13 cellular contexts compared by ENCODE assay signal in the genomic region with DNA sequence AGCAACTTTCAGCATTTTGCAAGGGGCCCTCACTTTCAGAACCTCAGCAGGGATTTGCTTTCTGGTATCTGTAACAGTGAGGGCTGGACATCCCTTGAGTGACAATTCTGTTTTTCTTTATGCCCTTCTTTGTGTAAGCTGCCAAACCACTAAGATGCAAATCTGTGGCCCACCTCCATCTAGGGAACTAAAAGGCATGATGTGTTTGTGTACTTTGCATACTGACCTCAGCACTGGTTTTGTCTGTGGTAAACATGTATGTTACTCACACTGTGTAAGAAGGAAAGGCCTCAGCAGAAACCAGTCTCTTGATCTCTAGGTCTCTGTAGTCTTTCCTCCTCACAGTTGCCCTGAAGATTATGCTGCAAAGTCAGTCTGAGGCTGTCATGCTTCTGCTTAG.
DNase-seq lines count a peak whose midpoint lies in the region; ATAC-seq and TF ChIP-seq lines count a peak whose summit lies in the region.
"Had no signal": no experiment of that assay in that cellular context is flagged by ENCODE, and none has a peak within 500 bp of the region (broad histone marks: within the 10 kb centered on the region; RNA-seq: fewer than 3 reads in every experiment).

No MANE protein-coding gene starts in this region.

- TF ChIP-seq CTCF in AG04450 (IDR thresholded peaks at IDR 0.05; ENCODE audit: low read depth, low read length) = no peak
- no peak for TF ChIP-seq CTCF in KMS-11 (conservative IDR thresholded peaks at IDR 0.05; ENCODE audit: low read depth, low read length)

- H3K36me3 Mint-ChIP-seq in effector memory CD8-positive, alpha-beta T cell (ENCODE audit: insufficient read depth) = no peaks in the 10 kb centered on the region
- H3K36me3 Mint-ChIP-seq: brain had no signal

- peaks cover 48% of the 10 kb centered on the region for H3K4me1 ChIP-seq in KMS-11 (ENCODE audit: low read depth, poor library complexity, severe bottlenecking)
- H3K4me1 ChIP-seq: A549 had no signal

- H3K9ac ChIP-seq in KMS-11 = peak overlapping the region; percentile 38; the same call in 1 of the 2 replicates

- H3K9me3 Mint-ChIP-seq in effector memory CD8-positive, alpha-beta T cell = peaks cover 0 to 3% of the 10 kb centered on the region in 2 donors

- H3K27ac ChIP-seq in AG04450 (ENCODE audit: low read depth, low read length) = no peak overlapping the region
- H3K27ac ChIP-seq in KMS-11 = peak overlapping the region; percentile 69
- H3K27ac ChIP-seq: A549 had no signal

- peaks cover 8% of the 10 kb centered on the region for H3K9me3 ChIP-seq in AG04450 (ENCODE audit: control insufficient read depth, insufficient read depth, low read length)
- H3K9me3 ChIP-seq: A549 had no signal

- POLR2A ChIA-PET in AG04450 (lab: Yijun Ruan, JAX) = no interaction called here

- peaks cover 27 to 41% of the 10 kb centered on the region in 2 donors for H3K27me3 Mint-ChIP-seq in effector memory CD8-positive, alpha-beta T cell

- no peaks in the 10 kb centered on the region for H3K36me3 ChIP-seq in KMS-11 (ENCODE audit: insufficient read depth)

- CTCF ChIA-PET in AG04450 (lab: Charles Lee) = no interaction called here

- H3K4me1 Mint-ChIP-seq in effector memory CD8-positive, alpha-beta T cell (ENCODE audit: low read depth in 2 of 2) = no peaks in the 10 kb centered on the region
- H3K4me1 Mint-ChIP-seq: brain had no signal

- no peak overlapping the region for H3K4me3 Mint-ChIP-seq in effector memory CD8-positive, alpha-beta T cell
- H3K4me3 Mint-ChIP-seq: brain had no signal

- DNase-seq in AG04450 (ENCODE audit: low read depth, low spot score) (peak; percentile 47), NCI-H510A treated with DMSO at 0.1 percent for 48 hours (lab: John Stamatoyannopoulos, UW) (no peak)
- no peak for DNase-seq in effector CD4-positive, alpha-beta T cell
- no peak for DNase-seq in effector memory CD8-positive, alpha-beta T cell
- DNase-seq in NK-92 treated with Interleukin-12 subunit alpha and Interleukin-12 subunit beta, amount 100 ng/mL, for 24 hours (lab: John Stamatoyannopoulos, UW) = no peak
- DNase-seq: activated CD4-positive, alpha-beta T cell treated with anti-CD3 and anti-CD28 coated beads for 4 hours; Karpas-422; stimulated activated CD4-positive, alpha-beta T cell treated with anti-CD3 and anti-CD28 coated beads, Interleukin-15, amount 100 ng/mL, for 24 hours had no signal

- peak overlapping the region; percentile 7; the same call in 1 of the 2 replicates for H2AFZ ChIP-seq in KMS-11 (ENCODE audit: low read depth)

- no peaks in the 10 kb centered on the region for H3K79me2 ChIP-seq in KMS-11 (ENCODE audit: insufficient read depth, low read depth)

- H3K27me3 ChIP-seq in AG04450 (ENCODE audit: control insufficient read depth, insufficient read depth, low read length) (no peaks in the 10 kb centered on the region), KMS-11 (ENCODE audit: insufficient read depth, low read depth) (no peaks in the 10 kb centered on the region)

- H4K20me1 ChIP-seq in KMS-11 (ENCODE audit: insufficient read depth) = no peaks in the 10 kb centered on the region

- H3K4me3 ChIP-seq in AG04450 (ENCODE audit: low read depth, low read length) (no peak overlapping the region), KMS-11 (IDR thresholded peaks at IDR 0.05; ENCODE audit: insufficient read depth, low read depth, low read length) (no peak overlapping the region)
- H3K4me3 ChIP-seq: A549 had no signal

- H3K4me2 ChIP-seq in KMS-11 = peak overlapping the region; percentile 69
- H3K4me2 ChIP-seq: A549 had no signal

- ATAC-seq in GM19328 (IDR thresholded peaks at IDR 0.05; ENCODE audit: unreplicated experiment) = peak; percentile 100
- ATAC-seq in HG02852 (IDR thresholded peaks at IDR 0.05; ENCODE audit: unreplicated experiment) = peak; percentile 99
- ATAC-seq in effector memory CD8-positive, alpha-beta T cell (replicated peaks) = no peak
- ATAC-seq: A549 had no signal

- no peak overlapping the region for H3K27ac Mint-ChIP-seq in effector memory CD8-positive, alpha-beta T cell
- H3K27ac Mint-ChIP-seq: brain had no signal
